ENCODE assay signal across 24 cellular contexts in genomic region chr2:199594443-199594842, GRCh38.
DNase-seq lines count a peak whose midpoint lies in the region; ATAC-seq, FAIRE-seq and TF ChIP-seq lines count a peak whose summit lies in the region.
"Had no signal": no experiment of that assay in that cellular context is flagged by ENCODE, and none has a peak within 500 bp of the region (broad histone marks: within the 10 kb centered on the region; RNA-seq: fewer than 3 reads in every experiment).

No MANE protein-coding gene starts in this region.

- H3K4me3 Mint-ChIP-seq in activated naive CD8-positive, alpha-beta T cell treated with anti-CD3 and anti-CD28 coated beads, Interleukin-2, amount 50 U/mL, for 24 hours: no peak overlapping the region
- no peak overlapping the region for H3K4me3 Mint-ChIP-seq in activated naive CD8-positive, alpha-beta T cell treated with anti-CD3 and anti-CD28 coated beads for 36 hours
- no peak overlapping the region for H3K4me3 Mint-ChIP-seq in stimulated activated effector memory CD8-positive, alpha-beta T cell treated with anti-CD3 and anti-CD28 coated beads, Interleukin-12 subunit alpha, Interleukin-12 subunit beta, amount 100 ng/mL, for 72 hours
- no peak overlapping the region for H3K4me3 Mint-ChIP-seq in activated T-helper 17 cell treated with anti-CD3 and anti-CD28 coated beads, Interleukin-2, amount 50 U/mL, for 72 hours
- H3K4me3 Mint-ChIP-seq: B cell; CD8-positive, alpha-beta T cell; GM23338; H9 had no signal

- no TSS peak for BruUV-seq in HepG2 (replicated peaks; lab: Mats Ljungman, UMichigan)

- WGBS in HepG2 (ENCODE audit: low lambda C conversion rate): 31% methylated on average over 3 of the region's 5 CpGs

- no peak for TF ChIP-seq RAD21 in HepG2 (CRISPR knock-in tag; IDR thresholded peaks at IDR 0.05)

- no peaks in the 10 kb centered on the region for H3K36me3 ChIP-seq in HepG2 (replicated peaks in 1 of 2; ENCODE audit: control insufficient read depth in 1 of 2, insufficient read depth in 2 of 2, low read length in 2 of 2)
- H3K36me3 ChIP-seq: BLaER1 had no signal

- H2AFZ ChIP-seq in HepG2 (ENCODE audit: low read length): no peak overlapping the region

- no peaks in the 10 kb centered on the region for H4K20me1 ChIP-seq in HepG2 (ENCODE audit: insufficient read depth, low read length)
- H4K20me1 ChIP-seq: BLaER1 had no signal

- ATAC-seq in activated naive CD8-positive, alpha-beta T cell treated with anti-CD3 and anti-CD28 coated beads, Interleukin-2, amount 50 U/mL, for 24 hours: peak; percentile 24
- ATAC-seq in HepG2: peak; percentile 35; the same call in 2 of the 3 replicates
- ATAC-seq in stimulated activated effector memory CD8-positive, alpha-beta T cell treated with anti-CD3 and anti-CD28 coated beads, Interleukin-12 subunit alpha, Interleukin-12 subunit beta, amount 100 ng/mL, for 72 hours: peak; percentile 46
- ATAC-seq in activated T-helper 17 cell treated with anti-CD3 and anti-CD28 coated beads, Interleukin-2, amount 50 U/mL, for 72 hours (replicated peaks): no peak
- ATAC-seq: CD8-positive, alpha-beta T cell; GM23338; HCT116 had no signal

- no peaks in the 10 kb centered on the region for H3K79me2 ChIP-seq in HepG2 (ENCODE audit: insufficient read depth, low read length)

- no peaks in the 10 kb centered on the region for H3K36me3 Mint-ChIP-seq in activated naive CD8-positive, alpha-beta T cell treated with anti-CD3 and anti-CD28 coated beads, Interleukin-2, amount 50 U/mL, for 24 hours (ENCODE audit: low read depth)
- no peaks in the 10 kb centered on the region for H3K36me3 Mint-ChIP-seq in activated naive CD8-positive, alpha-beta T cell treated with anti-CD3 and anti-CD28 coated beads for 36 hours
- H3K36me3 Mint-ChIP-seq in stimulated activated effector memory CD8-positive, alpha-beta T cell treated with anti-CD3 and anti-CD28 coated beads, Interleukin-12 subunit alpha, Interleukin-12 subunit beta, amount 100 ng/mL, for 72 hours: no peaks in the 10 kb centered on the region
- H3K36me3 Mint-ChIP-seq in activated T-helper 17 cell treated with anti-CD3 and anti-CD28 coated beads, Interleukin-2, amount 50 U/mL, for 72 hours (ENCODE audit: low read depth): no peaks in the 10 kb centered on the region
- H3K36me3 Mint-ChIP-seq: CD4-positive, CD25-positive, alpha-beta regulatory T cell; CD8-positive, alpha-beta T cell had no signal

- 0 out of 2 replicates have a peak, but pooled peaks cover 6% of the 10 kb centered on the region for H3K4me1 ChIP-seq in HepG2 (ENCODE audit: insufficient read depth, low read length)
- H3K4me1 ChIP-seq: BLaER1, Caco-2 had no signal

- no peaks in the 10 kb centered on the region for H3K9me3 Mint-ChIP-seq in activated naive CD8-positive, alpha-beta T cell treated with anti-CD3 and anti-CD28 coated beads, Interleukin-2, amount 50 U/mL, for 24 hours
- H3K9me3 Mint-ChIP-seq in activated naive CD8-positive, alpha-beta T cell treated with anti-CD3 and anti-CD28 coated beads for 36 hours: no peaks in the 10 kb centered on the region
- H3K9me3 Mint-ChIP-seq in stimulated activated effector memory CD8-positive, alpha-beta T cell treated with anti-CD3 and anti-CD28 coated beads, Interleukin-12 subunit alpha, Interleukin-12 subunit beta, amount 100 ng/mL, for 72 hours: no peaks in the 10 kb centered on the region
- H3K9me3 Mint-ChIP-seq in activated T-helper 17 cell treated with anti-CD3 and anti-CD28 coated beads, Interleukin-2, amount 50 U/mL, for 72 hours: no peaks in the 10 kb centered on the region
- H3K9me3 Mint-ChIP-seq: CD4-positive, CD25-positive, alpha-beta regulatory T cell; CD8-positive, alpha-beta T cell; GM23338; H9 had no signal

- in situ Hi-C loops in HepG2 (cut with HindIII; ENCODE audit: extremely low pct_ligation_motif_present, low pct_unique_long_range_greater_than_20kb): no loop called here

- no peak overlapping the region for H3K4me2 ChIP-seq in HepG2 (ENCODE audit: low read depth, low read length)
- H3K4me2 ChIP-seq: BLaER1, GM23338 had no signal

- no peaks in the 10 kb centered on the region for H3K4me1 Mint-ChIP-seq in activated naive CD8-positive, alpha-beta T cell treated with anti-CD3 and anti-CD28 coated beads, Interleukin-2, amount 50 U/mL, for 24 hours
- no peaks in the 10 kb centered on the region for H3K4me1 Mint-ChIP-seq in activated naive CD8-positive, alpha-beta T cell treated with anti-CD3 and anti-CD28 coated beads for 36 hours
- no peaks in the 10 kb centered on the region for H3K4me1 Mint-ChIP-seq in stimulated activated effector memory CD8-positive, alpha-beta T cell treated with anti-CD3 and anti-CD28 coated beads, Interleukin-12 subunit alpha, Interleukin-12 subunit beta, amount 100 ng/mL, for 72 hours
- H3K4me1 Mint-ChIP-seq in activated T-helper 17 cell treated with anti-CD3 and anti-CD28 coated beads, Interleukin-2, amount 50 U/mL, for 72 hours: no peaks in the 10 kb centered on the region
- H3K4me1 Mint-ChIP-seq: B cell; CD4-positive, CD25-positive, alpha-beta regulatory T cell had no signal

- FAIRE-seq in HepG2 (lab: Jason Lieb, UNC): no peak
- FAIRE-seq: A204.1, D721Med, GM12891, GM18507 had no signal

- TF ChIP-seq CTCF in HepG2 (CRISPR knock-in tag; IDR thresholded peaks at IDR 0.05): no peak

- CTCF ChIA-PET in HepG2 (lab: Yijun Ruan, JAX; ENCODE audit: low intra/inter-chr PET ratio, low total read pairs): no interaction called here

- TF ChIP-seq POLR2A in HepG2 (IDR thresholded peaks at IDR 0.05; ENCODE audit: insufficient read depth in 1 of 2, low read depth in 2 of 2, low read length in 2 of 2): no peak

- no peaks in the 10 kb centered on the region for H3K9me3 ChIP-seq in HepG2 (ENCODE audit: low read length)
- H3K9me3 ChIP-seq: BLaER1, Caco-2 had no signal

- no peak overlapping the region for H3K9ac ChIP-seq in HepG2 (ENCODE audit: insufficient read depth, low read depth, low read length)
- H3K9ac ChIP-seq: BLaER1 had no signal

- H3K27me3 ChIP-seq in HepG2 (ENCODE audit: control insufficient read depth in 1 of 2, insufficient read depth in 2 of 2, low read length in 2 of 2): no peaks in the 10 kb centered on the region; a peak in 1 of 5 replicates
- H3K27me3 ChIP-seq: BLaER1 had no signal

- H3K27ac Mint-ChIP-seq in activated naive CD8-positive, alpha-beta T cell treated with anti-CD3 and anti-CD28 coated beads, Interleukin-2, amount 50 U/mL, for 24 hours: no peak overlapping the region
- no peak overlapping the region for H3K27ac Mint-ChIP-seq in activated naive CD8-positive, alpha-beta T cell treated with anti-CD3 and anti-CD28 coated beads for 36 hours
- no peak overlapping the region for H3K27ac Mint-ChIP-seq in stimulated activated effector memory CD8-positive, alpha-beta T cell treated with anti-CD3 and anti-CD28 coated beads, Interleukin-12 subunit alpha, Interleukin-12 subunit beta, amount 100 ng/mL, for 72 hours
- no peak overlapping the region for H3K27ac Mint-ChIP-seq in activated T-helper 17 cell treated with anti-CD3 and anti-CD28 coated beads, Interleukin-2, amount 50 U/mL, for 72 hours
- H3K27ac Mint-ChIP-seq: B cell; CD4-positive, CD25-positive, alpha-beta regulatory T cell; CD8-positive, alpha-beta T cell; GM23338; H9 had no signal

- intact Hi-C loops in HepG2 (cut with micrococcal nuclease; ENCODE audit: unreplicated experiment): loop anchor here (10.0 kb wide), 1 partner anchor 140 kb away; no protein-coding TSS in a partner anchor

- no peak overlapping the region for H3K27ac ChIP-seq in HepG2 (ENCODE audit: extremely low read length, insufficient read depth, low read length)
- H3K27ac ChIP-seq: 22Rv1, BLaER1, C4-2B had no signal

- no peak overlapping the region for H3K4me3 ChIP-seq in HepG2 (replicated peaks in 1 of 3; ENCODE audit: insufficient read depth in 1 of 3, low read depth in 2 of 3, low read length in 3 of 3)
- H3K4me3 ChIP-seq: BLaER1, GM23338 had no signal

- DNase-seq in activated naive CD8-positive, alpha-beta T cell treated with anti-CD3 and anti-CD28 coated beads, Interleukin-2, amount 50 U/mL, for 24 hours: no peak
- DNase-seq in activated naive CD8-positive, alpha-beta T cell treated with anti-CD3 and anti-CD28 coated beads for 36 hours: no peak
- DNase-seq in HepG2 (ENCODE audit: low spot score) (no peak), D341Med (ENCODE audit: low spot score) (no peak)
- DNase-seq in stimulated activated effector memory CD8-positive, alpha-beta T cell treated with anti-CD3 and anti-CD28 coated beads, Interleukin-12 subunit alpha, Interleukin-12 subunit beta, amount 100 ng/mL, for 72 hours (ENCODE audit: low spot score in 2 of 2): no peak
- DNase-seq: Caco-2; CD4-positive, CD25-positive, alpha-beta regulatory T cell; CD8-positive, alpha-beta T cell; DMS 273 treated with DMSO at 0.1 percent for 48 hours; DMS53; DMS79 treated with DMSO at 0.1 percent for 48 hours; GF-D8; H9 had no signal

- H3K27me3 Mint-ChIP-seq in activated naive CD8-positive, alpha-beta T cell treated with anti-CD3 and anti-CD28 coated beads, Interleukin-2, amount 50 U/mL, for 24 hours: peaks cover 4% of the 10 kb centered on the region
- no peaks in the 10 kb centered on the region for H3K27me3 Mint-ChIP-seq in activated naive CD8-positive, alpha-beta T cell treated with anti-CD3 and anti-CD28 coated beads for 36 hours
- H3K27me3 Mint-ChIP-seq in activated T-helper 17 cell treated with anti-CD3 and anti-CD28 coated beads, Interleukin-2, amount 50 U/mL, for 72 hours: peaks cover 22% of the 10 kb centered on the region

- POLR2A ChIA-PET in HepG2 (lab: Yijun Ruan, JAX): no interaction called here

- TF ChIP-seq EP300 in HepG2 (IDR thresholded peaks at IDR 0.05; ENCODE audit: low read depth in 2 of 2, low read length in 2 of 2): no peak
- TF ChIP-seq EP300 in HepG2 (CRISPR knock-in tag; IDR thresholded peaks at IDR 0.05; ENCODE audit: borderline replicate concordance): no peak

TF ChIP-seq in HepG2, 621 proteins besides CTCF, POLR2A, EP300 and RAD21 (continues in another document):
- TF ChIP-seq ZNF563 (CRISPR knock-in tag; IDR thresholded peaks at IDR 0.05) (no peak), FOXA3 (CRISPR knock-in tag; IDR thresholded peaks at IDR 0.05) (no peak), SMAD9 (CRISPR knock-in tag; IDR thresholded peaks at IDR 0.05) (no peak)
